ENCODE assay signal across 10 cellular contexts in genomic region chr20:2507464-2507863, GRCh38. TPM values are rescaled to one million over a fixed set of nuclear protein-coding genes. Genes with fewer than 3 reads are reported as not detected.
DNase-seq lines count a peak whose midpoint lies in the region; ATAC-seq and TF ChIP-seq lines count a peak whose summit lies in the region.
"Had no signal": no experiment of that assay in that cellular context is flagged by ENCODE, and none has a peak within 500 bp of the region (broad histone marks: within the 10 kb centered on the region; RNA-seq: fewer than 3 reads in every experiment).

No MANE protein-coding gene starts in this region.

- H3K4me1 Mint-ChIP-seq in T-helper 2 cell treated with Interferon-gamma antibody and Interleukin-4, amounts not matched to agents 5 μg/mL and 100 μg/mL, for 36 hours (ENCODE audit: low read depth): peaks cover 16% of the 10 kb centered on the region

- peaks cover 11% of the 10 kb centered on the region for H3K36me3 Mint-ChIP-seq in T-helper 2 cell treated with Interferon-gamma antibody and Interleukin-4, amounts not matched to agents 5 μg/mL and 100 μg/mL, for 36 hours (ENCODE audit: low read depth)

- no peak for TF ChIP-seq CTCF in RWPE2 (IDR thresholded peaks at IDR 0.05; ENCODE audit: poor library complexity, severe bottlenecking)
- TF ChIP-seq CTCF in epithelial cell of proximal tubule (conservative IDR thresholded peaks at IDR 0.05; ENCODE audit: low read depth, low read length): no peak
- no peak for TF ChIP-seq CTCF in GM10248 (IDR thresholded peaks at IDR 0.05; ENCODE audit: control extremely low read depth, extremely low read depth, low read depth, missing control alignments)
- TF ChIP-seq CTCF in omental fat pad (IDR thresholded peaks at IDR 0.05): no peak

- no peaks in the 10 kb centered on the region for H3K36me3 ChIP-seq in RWPE2 (ENCODE audit: low read depth)
- no peaks in the 10 kb centered on the region for H3K36me3 ChIP-seq in skeletal muscle tissue (ENCODE audit: control insufficient read depth in 3 of 3, insufficient read depth in 3 of 3, low read length in 3 of 3)

- peak overlapping the region; percentile 80 for H3K4me3 ChIP-seq in RWPE2 (ENCODE audit: severe bottlenecking)
- H3K4me3 ChIP-seq in epithelial cell of proximal tubule (ENCODE audit: low read depth, low read length): peak overlapping the region; percentile 94
- peak overlapping the region in 2 of 3 donors; percentile 9 to 99 for H3K4me3 ChIP-seq in skeletal muscle tissue (ENCODE audit: low read length in 3 of 3)

- peak overlapping the region; percentile 100 for H3K4me3 Mint-ChIP-seq in T-helper 2 cell treated with Interferon-gamma antibody and Interleukin-4, amounts not matched to agents 5 μg/mL and 100 μg/mL, for 36 hours

- H3K9me3 Mint-ChIP-seq in T-helper 2 cell treated with Interferon-gamma antibody and Interleukin-4, amounts not matched to agents 5 μg/mL and 100 μg/mL, for 36 hours: no peaks in the 10 kb centered on the region

- no peaks in the 10 kb centered on the region for H3K27me3 ChIP-seq in RWPE2 (ENCODE audit: insufficient read depth, poor library complexity, severe bottlenecking)
- no peaks in the 10 kb centered on the region for H3K27me3 ChIP-seq in skeletal muscle tissue (ENCODE audit: control insufficient read depth in 3 of 3, insufficient read depth in 3 of 3, low read length in 3 of 3)

- no peaks in the 10 kb centered on the region for H3K9me3 ChIP-seq in RWPE2 (ENCODE audit: severe bottlenecking)
- no peaks in the 10 kb centered on the region for H3K9me3 ChIP-seq in skeletal muscle tissue (ENCODE audit: control insufficient read depth in 3 of 3, low read length in 3 of 3)

- DNase-seq in T-helper 2 cell treated with Interferon-gamma antibody and Interleukin-4, amounts not matched to agents 5 μg/mL and 100 μg/mL, for 36 hours (ENCODE audit: low spot score): no peak
- DNase-seq in T-helper 2 cell (no peak), RWPE2 (ENCODE audit: low spot score) (no peak), epithelial cell of proximal tubule (ENCODE audit: low read depth) (no peak), GM10248 (ENCODE audit: extremely low spot score) (no peak), omental fat pad (ENCODE audit: low spot score) (no peak)
- DNase-seq in stimulated activated CD4-positive, alpha-beta T cell treated with anti-CD3 and anti-CD28 coated beads, Interleukin-2, amount 100 ng/mL, for 48 hours: no peak
- DNase-seq: central memory CD4-positive, alpha-beta T cell had no signal

- peaks cover 4% of the 10 kb centered on the region for H3K4me1 ChIP-seq in RWPE2 (ENCODE audit: insufficient read depth, poor library complexity, severe bottlenecking)
- H3K4me1 ChIP-seq in skeletal muscle tissue (ENCODE audit: control insufficient read depth in 3 of 3, insufficient read depth in 3 of 3, low read length in 3 of 3): peaks cover 10 to 15% (median 13%) of the 10 kb centered on the region in 3 donors

- H3K9ac ChIP-seq in skeletal muscle tissue (ENCODE audit: low read depth in 1 of 3, low read length in 3 of 3): peak overlapping the region in 2 of 3 donors; percentile 93 to 96

- no peak for ATAC-seq in RWPE2 (ENCODE audit: low read depth)
- no peak for ATAC-seq in omental fat pad (ENCODE audit: low FRiP score)

- CTCF ChIA-PET in GM10248 (lab: Yijun Ruan, JAX): interaction anchor here (0.7 to 9.9 kb wide), 4 partner anchors 12 to 33 kb away, joined by 3 to 138 read pairs (median 4); no protein-coding TSS in a partner anchor

- no peak overlapping the region for H3K27ac Mint-ChIP-seq in T-helper 2 cell treated with Interferon-gamma antibody and Interleukin-4, amounts not matched to agents 5 μg/mL and 100 μg/mL, for 36 hours

- H3K27ac ChIP-seq in RWPE2 (ENCODE audit: poor library complexity, severe bottlenecking) (peak overlapping the region; percentile 19), skeletal muscle tissue (ENCODE audit: low read depth, low read length) (peak overlapping the region; percentile 87)

- POLR2A ChIA-PET in GM10248 (lab: Yijun Ruan, JAX): no interaction called here

- peaks cover 11% of the 10 kb centered on the region for H3K27me3 Mint-ChIP-seq in T-helper 2 cell treated with Interferon-gamma antibody and Interleukin-4, amounts not matched to agents 5 μg/mL and 100 μg/mL, for 36 hours (ENCODE audit: low read depth)

RNA-seq across cellular contexts. Expression of gene ZNF343, which starts 1.3 kb away (rescaled TPM):
- 4.1 and 6.9 TPM in 2 replicates for total RNA-seq in epithelial cell of proximal tubule
- total RNA-seq in skeletal muscle tissue: 12.5 TPM
- total RNA-seq in omental fat pad: 10 to 100 TPM in 1 of 4 donors, 1 to 10 TPM in 3; 6.8 to 14.8 (median 8.4) TPM

RNA-seq across cellular contexts. Expression of gene TMC2, which starts 28.9 kb away (rescaled TPM):
- total RNA-seq in epithelial cell of proximal tubule (not detected in 2 replicates), skeletal muscle tissue (not detected), omental fat pad (under 1 TPM; 0.32 to 0.88 (median 0.53) TPM)
- total RNA-seq: lung microvascular endothelial cell had no signal

RNA-seq across cellular contexts. Expression of gene SNRPB, which starts 36.9 kb away (rescaled TPM):
- total RNA-seq in epithelial cell of proximal tubule (541 and 1,065 TPM in 2 replicates), skeletal muscle tissue (86.1 TPM), omental fat pad (100 to 1,000 TPM; 119 to 267 (median 170) TPM)
